ENCODE assay signal across 7 cellular contexts in genomic region chr20:11114382-11114781, GRCh38.
"Had no signal": no experiment of that assay in that cellular context is flagged by ENCODE, and none has a peak within 500 bp of the region (broad histone marks: within the 10 kb centered on the region; RNA-seq: fewer than 3 reads in every experiment).

No MANE protein-coding gene starts in this region.

- H3K4me3 Mint-ChIP-seq: GM23338, H9 had no signal

- H3K4me2 ChIP-seq: GM23338 had no signal

- H3K9me3 Mint-ChIP-seq: GM23338, H9 had no signal

- H3K4me1 Mint-ChIP-seq: GM23338, H9 had no signal

- DNase-seq: H9, HCEC 1CT, IMR-90 had no signal

- H3K4me3 ChIP-seq: GM23338 had no signal

- ATAC-seq: GM23338 had no signal

- FAIRE-seq: H1, H54, HTR-8/SVneo had no signal

- H3K27ac Mint-ChIP-seq: GM23338 had no signal
